Comparison of ENCODE assay signal across 8 cellular contexts in the genomic region with DNA sequence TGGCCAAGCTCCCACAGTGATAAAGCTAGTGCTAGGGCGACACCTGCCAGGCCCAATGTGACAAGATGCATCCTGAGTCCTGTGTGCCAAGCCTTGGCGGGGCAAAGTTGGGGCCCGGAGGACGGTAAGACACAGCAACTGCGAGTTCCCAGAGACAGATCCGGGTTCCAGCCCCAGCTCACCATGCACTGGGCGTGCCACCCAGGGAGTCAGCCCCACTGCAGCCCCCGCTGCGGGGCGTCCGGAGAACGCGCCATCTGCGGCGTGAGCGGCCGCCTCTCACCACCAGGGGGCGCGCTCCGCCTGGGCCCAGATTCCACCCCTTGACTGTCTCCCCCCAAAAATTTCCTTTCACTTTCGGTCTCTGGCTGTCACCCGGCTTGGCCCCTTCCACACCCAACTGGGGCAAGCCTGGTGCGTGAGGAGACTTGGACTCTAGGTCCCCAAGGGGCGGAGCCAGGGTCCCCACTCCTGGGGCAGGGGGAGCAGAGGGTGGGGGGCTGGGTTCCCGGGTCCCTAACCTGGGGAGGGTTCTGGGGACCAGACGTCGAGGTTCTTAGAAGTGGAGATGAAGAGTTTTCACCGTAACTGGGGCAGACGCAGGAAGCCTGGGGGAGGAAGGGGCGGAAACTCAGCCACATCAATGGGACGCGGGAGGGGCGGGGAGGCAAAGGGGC. TPM values are rescaled to one million over a fixed set of nuclear protein-coding genes. Genes with fewer than 3 reads are reported as not detected.
A peak's percentile ranks its signal among the peaks of the same experiment; 100 is the strongest.
DNase-seq lines count a peak whose midpoint lies in the region; ATAC-seq lines count a peak whose summit lies in the region.

Gene FLT3LG, plus strand, starts transcription at position 348 of the 677 bp plus-strand sequence. CDS start 425 bp downstream, outside the sequence.

- peak within 1 kb of the TSS; percentile 40 for H3K4me2 ChIP-seq in mesendoderm (ENCODE audit: low read length)

- H3K79me1 ChIP-seq in mesendoderm (ENCODE audit: low read length): no peaks in the 10 kb centered on the region

- no peak within 1 kb of the TSS for H3K9ac ChIP-seq in mesendoderm (ENCODE audit: low read length)

- no peak within 1 kb of the TSS for H3K23ac ChIP-seq in mesendoderm (ENCODE audit: low read length)

- no peak within 1 kb of the TSS for H3K27ac ChIP-seq in mesendoderm (ENCODE audit: low read depth, low read length)

- WGBS in mesendoderm (ENCODE audit: extremely low coverage, insufficient coverage, low lambda C conversion rate): no CpG with 5 or more reads among the region's 33 CpGs

- H2AK5ac ChIP-seq in mesendoderm (ENCODE audit: low read length): no peak within 1 kb of the TSS

- H3K36me3 ChIP-seq in mesendoderm (ENCODE audit: control insufficient read depth, insufficient read depth, low read length): peaks cover 2% of the 10 kb centered on the region

- H3K56ac ChIP-seq in mesendoderm (ENCODE audit: low read length): peak within 1 kb of the TSS; percentile 73

- no peaks in the 10 kb centered on the region for H3K27me3 ChIP-seq in mesendoderm (ENCODE audit: insufficient read depth, low read length, poor library complexity)

- peak within 1 kb of the TSS; percentile 32 for H3K18ac ChIP-seq in mesendoderm (ENCODE audit: low read length)

- H4K8ac ChIP-seq in mesendoderm (ENCODE audit: low read depth, low read length): no peak within 1 kb of the TSS

- H3K4me1 ChIP-seq in mesendoderm (ENCODE audit: control insufficient read depth, low read depth, low read length): no peaks in the 10 kb centered on the region

- H4K5ac ChIP-seq in mesendoderm (ENCODE audit: low read length): no peak within 1 kb of the TSS

- H3K79me2 ChIP-seq in mesendoderm (ENCODE audit: control insufficient read depth, insufficient read depth, low read length): no peaks in the 10 kb centered on the region

- DNase-seq in NCI-H510A treated with DMSO at 0.1 percent for 48 hours (lab: John Stamatoyannopoulos, UW) (peak; percentile 29), NCI-H510A (lab: John Stamatoyannopoulos, UW) (no peak), NCI-H748 (lab: John Stamatoyannopoulos, UW; ENCODE audit: unreplicated experiment) (peak; percentile 77), mesendoderm (no peak)
- peak; percentile 82 to 87 for DNase-seq in activated CD8-positive, alpha-beta memory T cell treated with anti-CD3 and anti-CD28 coated beads for 1 hour (ENCODE audit: extremely low read depth in 1 of 2, low read depth in 1 of 2)
- DNase-seq in effector CD8-positive, alpha-beta T cell (lab: John Stamatoyannopoulos, UW): peak; percentile 88
- DNase-seq in stimulated activated CD8-positive, alpha-beta memory T cell treated with anti-CD3 and anti-CD28 coated beads, Interleukin-15, amount 100 ng/mL, for 4 hours (ENCODE audit: low read depth in 2 of 2): peak; percentile 83 to 88

- H2BK120ac ChIP-seq in mesendoderm (ENCODE audit: low read depth, low read length): no peak within 1 kb of the TSS

- H2BK15ac ChIP-seq in mesendoderm (replicated peaks; ENCODE audit: low read depth): no peak within 1 kb of the TSS

- H3K4ac ChIP-seq in mesendoderm (ENCODE audit: low read depth, low read length): no peak within 1 kb of the TSS

- ATAC-seq in HG03095 (IDR thresholded peaks at IDR 0.05; ENCODE audit: unreplicated experiment): peak; percentile 49

- H3K4me3 ChIP-seq in mesendoderm (ENCODE audit: low read length): no peak within 1 kb of the TSS

- H2BK5ac ChIP-seq in mesendoderm (ENCODE audit: low read length): no peak within 1 kb of the TSS

RNA-seq across cellular contexts. Expression of gene FLT3LG, which starts in this region (rescaled TPM):
- polyA plus RNA-seq in mesendoderm (2013, experiment 1 of 2): 0.53 TPM
- polyA plus RNA-seq in mesendoderm (2013, experiment 2 of 2): 0.71 TPM

Comparison
In these comparisons a context has a peak if more than half of its experiments do, and no peak if none do; other contexts are left out.
1. DNase-seq: peak in NCI-H510A treated with DMSO at 0.1 percent for 48 hours (single experiment), NCI-H748 (single experiment), activated CD8-positive, alpha-beta memory T cell treated with anti-CD3 and anti-CD28 coated beads for 1 hour (2 of 2), effector CD8-positive, alpha-beta T cell (single experiment) and stimulated activated CD8-positive, alpha-beta memory T cell treated with anti-CD3 and anti-CD28 coated beads, Interleukin-15, amount 100 ng/mL, for 4 hours (2 of 2); none in NCI-H510A (single experiment) and mesendoderm (single experiment).